19 cellular contexts compared by ENCODE assay signal in genomic region chr3:120471643-120472042, GRCh38. TPM values are rescaled to one million over a fixed set of nuclear protein-coding genes. Genes with fewer than 3 reads are reported as not detected.
DNase-seq lines count a peak whose midpoint lies in the region; ATAC-seq, FAIRE-seq and TF ChIP-seq lines count a peak whose summit lies in the region.
"Had no signal": no experiment of that assay in that cellular context is flagged by ENCODE, and none has a peak within 500 bp of the region (broad histone marks: within the 10 kb centered on the region; RNA-seq: fewer than 3 reads in every experiment).

No MANE protein-coding gene starts in this region.

- H2BK12ac ChIP-seq in H9 (ENCODE audit: insufficient read length, low read depth, low read length), result no peak overlapping the region

- no peak for TF ChIP-seq POLR2A in A549 (IDR thresholded peaks at IDR 0.05; ENCODE audit: low read length)

- no peak for TF ChIP-seq EP300 in A549 (IDR thresholded peaks at IDR 0.05)

- TF ChIP-seq CTCF in A549 (IDR thresholded peaks at IDR 0.05) (no peak), astrocyte of the spinal cord (IDR thresholded peaks at IDR 0.05; ENCODE audit: low read depth, low read length) (no peak), H9 (conservative IDR thresholded peaks at IDR 0.05) (no peak)

- in situ Hi-C loops in astrocyte of the spinal cord (cut with HindIII; ENCODE audit: low sequenced_read_pairs), result no loop called here

- H3K14ac ChIP-seq in H9 (ENCODE audit: insufficient read depth, low read length), result no peak overlapping the region

- H4K8ac ChIP-seq in H9 (replicated peaks; ENCODE audit: insufficient read length, low read depth, low read length), result no peak overlapping the region

- CTCF ChIA-PET in A549 (lab: Yijun Ruan, JAX), result interaction anchor here (1.3 kb wide), 1 partner anchor 9 kb away, joined by 5 read pairs; no protein-coding TSS in a partner anchor

- no peak for FAIRE-seq in A549 (lab: Jason Lieb, UNC)
- FAIRE-seq in HTR-8/SVneo (lab: Jason Lieb, UNC), result peak; percentile 86
- no peak for FAIRE-seq in GM19239 (lab: Jason Lieb, UNC)
- FAIRE-seq: A204.1 had no signal

- whole genome bisulfite sequencing in A549 (ENCODE audit: missing lambda C conversion rate), result 35% methylated on average over 3 of the region's 3 CpGs
- WGBS in H9 (ENCODE audit: extremely low coverage, insufficient read length, low lambda C conversion rate), result no CpG with 5 or more reads among the region's 3 CpGs

- H3K56ac ChIP-seq in H9 (ENCODE audit: insufficient read length, low read depth, low read length), result no peak overlapping the region

- no peak overlapping the region for H2BK15ac ChIP-seq in H9 (ENCODE audit: low read depth, low read length)

- H3K23ac ChIP-seq in H9 (ENCODE audit: insufficient read length, low read depth, low read length), result no peak overlapping the region

- no peak overlapping the region for H2AK5ac ChIP-seq in H9 (ENCODE audit: insufficient read length, low read length)

- H2BK120ac ChIP-seq in H9 (ENCODE audit: low read depth, low read length, poor library complexity, severe bottlenecking), result no peak overlapping the region

- H3K4me3 ChIP-seq in A549, result no peak overlapping the region
- H3K4me3 ChIP-seq in astrocyte of the spinal cord (ENCODE audit: low read depth, low read length), result no peak overlapping the region

- no peak overlapping the region for H2AFZ ChIP-seq in H9 (ENCODE audit: low read length)

- no peak overlapping the region for H3K18ac ChIP-seq in H9 (ENCODE audit: insufficient read length, low read depth, low read length)

- H4K20me1 ChIP-seq in H9 (ENCODE audit: control insufficient read depth, insufficient read depth, insufficient read length), result no peaks in the 10 kb centered on the region

- DNase-seq in A549 (ENCODE audit: low read depth in 1 of 2, low spot score in 1 of 2) (no peak), HTR-8/SVneo (ENCODE audit: insufficient read length, low spot score) (no peak), astrocyte of the spinal cord (ENCODE audit: low read depth, low spot score) (peak; percentile 70), hepatic stellate cell (ENCODE audit: low spot score) (peak; percentile 18), H9 (no peak), GM19239 (ENCODE audit: insufficient read length, low spot score) (no peak), immature natural killer cell (no peak)
- DNase-seq: activated CD4-positive, alpha-beta T cell treated with anti-CD3 and anti-CD28 coated beads for 1 hour; activated effector memory CD4-positive, alpha-beta T cell treated with Interleukin-2 at 50 U/mL for 16 hours; amniotic stem cell; cortex of kidney; NCI-H1048; nephron progenitor cell; OCI-M1; stimulated activated naive CD4-positive, alpha-beta T cell; T-helper 9 cell had no signal

- peaks cover 64% of the 10 kb centered on the region in 2 experiments for H3K4me1 Mint-ChIP-seq in H9
- no peaks in the 10 kb centered on the region for H3K4me1 Mint-ChIP-seq in immature natural killer cell

- H3K27ac ChIP-seq in A549 (peak overlapping the region in 1 of 2 experiments; percentile 1; a peak in 1 of 6 replicates), H9 (ENCODE audit: insufficient read length, low read depth, low read length) (no peak overlapping the region)

- no peaks in the 10 kb centered on the region for H3K27me3 ChIP-seq in H9 (ENCODE audit: insufficient read depth, low read length)

- H3K79me1 ChIP-seq in H9 (ENCODE audit: insufficient read depth, low read depth, low read length, poor library complexity, severe bottlenecking), result no peaks in the 10 kb centered on the region

- no peak overlapping the region for H3K9ac ChIP-seq in H9 (ENCODE audit: extremely low read depth, insufficient read length, low read length)

- no peak overlapping the region for H4K5ac ChIP-seq in H9 (ENCODE audit: insufficient read length, low read depth, low read length)

- peak overlapping the region; percentile 19; the same call in 2 of the 3 replicates for H3K4me2 ChIP-seq in A549
- no peak overlapping the region for H3K4me2 ChIP-seq in H9 (ENCODE audit: insufficient read depth, insufficient read length, low read length)

- POLR2A ChIA-PET in A549 (lab: Yijun Ruan, JAX), result no interaction called here

- no peak overlapping the region for H3T11ph ChIP-seq in H9 (ENCODE audit: low read length)

- H3K23me2 ChIP-seq in H9 (ENCODE audit: insufficient read length, low read depth, low read length, poor library complexity, severe bottlenecking), result no peaks in the 10 kb centered on the region

- H3K9me3 ChIP-seq in A549, result 0 out of 3 replicates have a peak, but pooled peaks cover 4% of the 10 kb centered on the region
- no peaks in the 10 kb centered on the region for H3K9me3 ChIP-seq in H9 (ENCODE audit: control insufficient read depth, low read depth, low read length)

- H3K9me3 Mint-ChIP-seq in H9 (peaks cover 7 to 12% of the 10 kb centered on the region in 2 experiments), immature natural killer cell (peaks cover 0 to 2% (median 0%) of the 10 kb centered on the region in 6 donors)

- H3K27ac Mint-ChIP-seq in H9 (no peak overlapping the region), immature natural killer cell (no peak overlapping the region)
- H3K27ac Mint-ChIP-seq: nephron progenitor cell had no signal

- ATAC-seq in A549, result no peak; a peak in 1 of 6 replicates
- no peak for ATAC-seq in HG02884 (IDR thresholded peaks at IDR 0.05; ENCODE audit: unreplicated experiment)

- H3K36me3 Mint-ChIP-seq in H9 (ENCODE audit: insufficient read depth in 1 of 3, low read depth in 3 of 3) (peaks cover 2 to 19% (median 4%) of the 10 kb centered on the region in 3 experiments; a peak in 5 of 7 replicates), immature natural killer cell (no peaks in the 10 kb centered on the region)

- H3K27me3 Mint-ChIP-seq in H9 (ENCODE audit: low read depth), result no peaks in the 10 kb centered on the region
- H3K27me3 Mint-ChIP-seq in immature natural killer cell (ENCODE audit: low read depth in 3 of 3), result peaks cover 2 to 8% (median 5%) of the 10 kb centered on the region in 3 donors
- H3K27me3 Mint-ChIP-seq: type B pancreatic cell had no signal

- no peaks in the 10 kb centered on the region for H3K79me2 ChIP-seq in H9 (ENCODE audit: insufficient read depth, low read length)

- no peak overlapping the region for H2BK20ac ChIP-seq in H9 (ENCODE audit: low read depth, low read length, poor library complexity, severe bottlenecking)

- H3K4me3 Mint-ChIP-seq in H9, result no peak overlapping the region
- H3K4me3 Mint-ChIP-seq in immature natural killer cell, result no peak overlapping the region
- H3K4me3 Mint-ChIP-seq: nephron progenitor cell had no signal

- H4K91ac ChIP-seq in H9 (ENCODE audit: insufficient read length, low read depth, low read length), result no peak overlapping the region

- TF ChIP-seq RAD21 in A549 (conservative IDR thresholded peaks at IDR 0.05 in 1 of 2, IDR thresholded peaks at IDR 0.05 in 1 of 2), result no peak

- H3K4me1 ChIP-seq in A549 (peaks cover 22% of the 10 kb centered on the region), H9 (ENCODE audit: insufficient read depth, low read length) (peaks cover 27% of the 10 kb centered on the region)

- H3K4ac ChIP-seq in H9 (ENCODE audit: low read depth, low read length), result no peak overlapping the region

- no peak overlapping the region for H2BK5ac ChIP-seq in H9 (ENCODE audit: insufficient read length, low read length)

TF ChIP-seq in A549, 52 proteins besides CTCF, POLR2A, EP300 and RAD21:
- no peak for TF ChIP-seq FOXS1 (CRISPR knock-in tag; IDR thresholded peaks at IDR 0.05)
- no peak for TF ChIP-seq CHD4 (IDR thresholded peaks at IDR 0.05; ENCODE audit: borderline replicate concordance)
- TF ChIP-seq RCOR1 (IDR thresholded peaks at IDR 0.05; ENCODE audit: low read depth, low read length), result no peak
- no peak for TF ChIP-seq ZSCAN20 (CRISPR knock-in tag; IDR thresholded peaks at IDR 0.05)
- TF ChIP-seq, protein P1, sequence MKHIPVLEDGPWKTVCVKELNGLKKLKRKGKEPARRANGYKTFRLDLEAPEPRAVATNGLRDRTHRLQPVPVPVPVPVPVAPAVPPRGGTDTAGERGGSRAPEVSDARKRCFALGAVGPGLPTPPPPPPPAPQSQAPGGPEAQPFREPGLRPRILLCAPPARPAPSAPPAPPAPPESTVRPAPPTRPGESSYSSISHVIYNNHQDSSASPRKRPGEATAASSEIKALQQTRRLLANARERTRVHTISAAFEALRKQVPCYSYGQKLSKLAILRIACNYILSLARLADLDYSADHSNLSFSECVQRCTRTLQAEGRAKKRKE (CRISPR knock-in tag; IDR thresholded peaks at IDR 0.05; ENCODE audit: low read depth), result no peak

RNA-seq across cellular contexts. Expression of gene FSTL1, which starts 20.9 kb away (rescaled TPM):
- polyA plus RNA-seq in A549 (2011; rRNA removed) (57.7 and 84.7 TPM in 2 replicates), A549 (2017; fragmentation: RNase III; extraction: RNeasy Plus Mini Kit Qiagen cat#74134 plus additional on column Dnase treatment) (115 to 119 TPM (median 118 TPM) in 3 replicates), immature natural killer cell (1 to 10 TPM in 1 of 3 donors, not detected in 2; 1.7 TPM)
- polyA plus RNA-seq in A549 (2012; cell fraction: cytosol; rRNA removed), result 33.0 and 40.2 TPM in 2 replicates
- 37.2 and 50.3 TPM in 2 replicates for polyA plus RNA-seq in A549 (2012; cell fraction: nucleus; rRNA removed)
- 63.4 and 78.2 TPM in 2 replicates for polyA minus RNA-seq in A549 (2011; rRNA and poly(A)+ RNA removed)
- 305 and 326 TPM in 2 replicates for total RNA-seq in H9 (2021)

Comparison
In these comparisons a context has a peak if more than half of its experiments do, and no peak if none do; other contexts are left out.
1. DNase-seq: peak in astrocyte of the spinal cord (single experiment) and hepatic stellate cell (single experiment); none in A549 (0 of 2), HTR-8/SVneo (single experiment), H9 (single experiment), GM19239 (single experiment) and immature natural killer cell (0 of 3).
2. RNA of gene FSTL1, which starts 20.9 kb away (polyA plus RNA-seq): 33.0 to 119 TPM in A549; 1.7 TPM in immature natural killer cell; every median in the first group is over 10 times any median in the second.